10 cellular contexts compared by ENCODE assay signal in the genomic region with DNA sequence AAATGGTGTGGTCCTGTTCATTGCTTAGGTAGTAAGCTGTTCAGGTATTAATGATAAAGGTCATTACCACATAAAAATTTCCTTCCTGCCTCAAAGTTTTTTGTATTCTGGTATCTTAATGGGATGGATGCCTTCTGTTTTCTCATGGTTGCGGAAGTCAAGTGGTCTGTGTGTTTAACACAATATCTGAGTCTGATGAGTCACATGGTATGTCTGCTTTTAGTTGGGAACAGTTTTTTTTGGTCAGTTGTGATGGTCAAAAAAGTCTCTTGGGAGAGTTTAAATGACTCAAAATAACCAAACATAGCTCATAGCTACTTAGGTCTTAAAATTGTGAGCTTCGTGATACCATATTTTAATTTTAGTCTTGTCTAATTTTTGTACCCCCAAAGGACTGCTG. TPM values are rescaled to one million over a fixed set of nuclear protein-coding genes. Genes with fewer than 3 reads are reported as not detected.
DNase-seq lines count a peak whose midpoint lies in the region; ATAC-seq, FAIRE-seq and TF ChIP-seq lines count a peak whose summit lies in the region.
"Had no signal": no experiment of that assay in that cellular context is flagged by ENCODE, and none has a peak within 500 bp of the region (broad histone marks: within the 10 kb centered on the region; RNA-seq: fewer than 3 reads in every experiment).

No MANE protein-coding gene starts in this region.

- H3K4me1 ChIP-seq in H9 (ENCODE audit: insufficient read depth, low read length) (peaks cover 2% of the 10 kb centered on the region; the same call in 1 of the 2 replicates), ascending aorta (peaks cover 0 to 65% of the 10 kb centered on the region in 2 donors), muscle layer of duodenum (ENCODE audit: control insufficient read depth in 1 of 2, insufficient read depth in 2 of 2, low read length in 2 of 2) (peaks cover 11 to 36% of the 10 kb centered on the region in 2 donors)

- no peaks in the 10 kb centered on the region; the same call in 1 of the 2 replicates for H3K79me2 ChIP-seq in H9 (ENCODE audit: insufficient read depth, low read length)

- H3K4me1 Mint-ChIP-seq in H9, result peaks cover 23 to 27% of the 10 kb centered on the region in 2 experiments

- no peak overlapping the region for H2BK5ac ChIP-seq in H9 (ENCODE audit: insufficient read length, low read length)

- H2BK15ac ChIP-seq in H9 (ENCODE audit: low read depth, low read length), result no peak overlapping the region

- DNase-seq in GM06990 (ENCODE audit: extremely low read depth, insufficient read length) (peak; percentile 61), H9 (no peak), ascending aorta (ENCODE audit: low spot score in 2 of 2) (no peak), RCC 7860 (ENCODE audit: low spot score) (no peak)
- DNase-seq: stimulated activated naive CD8-positive, alpha-beta T cell treated with anti-CD3 and anti-CD28 coated beads, Interleukin-15, Interleukin-2, amounts not matched to agents 100 U/mL and 50 U/mL, for 24 hours had no signal

- H3K27ac Mint-ChIP-seq in H9, result peak overlapping the region in 2 of 3 experiments; percentile 17 to 22; a peak in 2 of 7 replicates

- no peaks in the 10 kb centered on the region for H4K20me1 ChIP-seq in H9 (ENCODE audit: control insufficient read depth, insufficient read depth, insufficient read length)

- no peaks in the 10 kb centered on the region for H3K9me3 ChIP-seq in H9 (ENCODE audit: control insufficient read depth, low read depth, low read length)
- no peaks in the 10 kb centered on the region for H3K9me3 ChIP-seq in ascending aorta
- H3K9me3 ChIP-seq in muscle layer of duodenum (ENCODE audit: control insufficient read depth in 1 of 2, low read length in 2 of 2), result no peaks in the 10 kb centered on the region

- H2BK120ac ChIP-seq in H9 (ENCODE audit: low read depth, low read length, poor library complexity, severe bottlenecking), result no peak overlapping the region

- no peak overlapping the region for H3K4me3 Mint-ChIP-seq in H9
- H3K4me3 Mint-ChIP-seq: central memory CD8-positive, alpha-beta T cell had no signal

- no peak overlapping the region for H3K4me2 ChIP-seq in H9 (ENCODE audit: insufficient read depth, insufficient read length, low read length)

- no peak overlapping the region for H2BK20ac ChIP-seq in H9 (ENCODE audit: low read depth, low read length, poor library complexity, severe bottlenecking)

- no peak overlapping the region for H4K91ac ChIP-seq in H9 (ENCODE audit: insufficient read length, low read depth, low read length)

- H3K36me3 Mint-ChIP-seq in H9 (ENCODE audit: insufficient read depth in 1 of 3, low read depth in 3 of 3), result no peaks in the 10 kb centered on the region

- H2AK5ac ChIP-seq in H9 (ENCODE audit: insufficient read length, low read length), result no peak overlapping the region

- no peak overlapping the region for H3K18ac ChIP-seq in H9 (ENCODE audit: insufficient read length, low read depth, low read length)

- no peak overlapping the region for H3K14ac ChIP-seq in H9 (ENCODE audit: insufficient read depth, low read length)

- H3K23ac ChIP-seq in H9 (ENCODE audit: insufficient read length, low read depth, low read length), result no peak overlapping the region

- intact Hi-C loops in ascending aorta (cut with DNase I), result loop anchor here (5.0 kb wide), 1 partner anchor 37 kb away; no protein-coding TSS in a partner anchor

- TF ChIP-seq CTCF in GM06990 (IDR thresholded peaks at IDR 0.05; ENCODE audit: insufficient read depth, low read length, poor library complexity, severe bottlenecking) (no peak), H9 (conservative IDR thresholded peaks at IDR 0.05) (no peak), ascending aorta (IDR thresholded peaks at IDR 0.05) (no peak)

- H3K79me1 ChIP-seq in H9 (ENCODE audit: insufficient read depth, low read depth, low read length, poor library complexity, severe bottlenecking), result no peaks in the 10 kb centered on the region

- H3K27me3 ChIP-seq in GM06990 (replicated peaks; ENCODE audit: control insufficient read depth, insufficient read depth, low read length) (no peaks in the 10 kb centered on the region), H9 (ENCODE audit: insufficient read depth, low read length) (no peaks in the 10 kb centered on the region), ascending aorta (no peaks in the 10 kb centered on the region), muscle layer of duodenum (ENCODE audit: low read depth, low read length) (no peaks in the 10 kb centered on the region)

- no peaks in the 10 kb centered on the region for H3K23me2 ChIP-seq in H9 (ENCODE audit: insufficient read length, low read depth, low read length, poor library complexity, severe bottlenecking)

- H3K9me3 Mint-ChIP-seq in H9, result no peaks in the 10 kb centered on the region
- H3K9me3 Mint-ChIP-seq: central memory CD8-positive, alpha-beta T cell had no signal

- ATAC-seq in GM21737 (IDR thresholded peaks at IDR 0.05; ENCODE audit: unreplicated experiment) (no peak), GM19452 (IDR thresholded peaks at IDR 0.05; ENCODE audit: unreplicated experiment) (no peak), HG03139 (IDR thresholded peaks at IDR 0.05; ENCODE audit: unreplicated experiment) (no peak)
- ATAC-seq: stimulated activated naive CD8-positive, alpha-beta T cell treated with anti-CD3 and anti-CD28 coated beads, Interleukin-15, Interleukin-2, amounts not matched to agents 100 U/mL and 50 U/mL, for 24 hours had no signal

- H3K9ac ChIP-seq in H9 (ENCODE audit: extremely low read depth, insufficient read length, low read length), result no peak overlapping the region

- no peak overlapping the region for H2BK12ac ChIP-seq in H9 (ENCODE audit: insufficient read length, low read depth, low read length)

- H3T11ph ChIP-seq in H9 (ENCODE audit: low read length), result no peak overlapping the region

- H3K4me3 ChIP-seq in GM06990 (replicated peaks; ENCODE audit: low read depth, low read length) (no peak overlapping the region), ascending aorta (peak overlapping the region; percentile 12 to 16), muscle layer of duodenum (ENCODE audit: low read depth in 1 of 2, low read length in 2 of 2) (no peak overlapping the region)

- no peak overlapping the region for H4K8ac ChIP-seq in H9 (replicated peaks; ENCODE audit: insufficient read length, low read depth, low read length)

- H3K4ac ChIP-seq in H9 (ENCODE audit: low read depth, low read length), result no peak overlapping the region

- H3K27me3 Mint-ChIP-seq in H9 (ENCODE audit: low read depth), result no peaks in the 10 kb centered on the region
- H3K27me3 Mint-ChIP-seq: central memory CD8-positive, alpha-beta T cell had no signal

- FAIRE-seq in RCC 7860 (lab: Jason Lieb, UNC), result no peak

- no peak overlapping the region for H2AFZ ChIP-seq in H9 (ENCODE audit: low read length)

- no CpG with 5 or more reads among the region's 2 CpGs for WGBS in H9 (ENCODE audit: extremely low coverage, insufficient read length, low lambda C conversion rate)

- H3K27ac ChIP-seq in H9 (ENCODE audit: insufficient read length, low read depth, low read length), result no peak overlapping the region
- peak overlapping the region; percentile 84 to 90 for H3K27ac ChIP-seq in ascending aorta
- H3K27ac ChIP-seq in muscle layer of duodenum (ENCODE audit: low read length), result peak overlapping the region; percentile 2

- H3K56ac ChIP-seq in H9 (ENCODE audit: insufficient read length, low read depth, low read length), result no peak overlapping the region

- no peak overlapping the region for H4K5ac ChIP-seq in H9 (ENCODE audit: insufficient read length, low read depth, low read length)

- peaks cover 3% of the 10 kb centered on the region for H3K36me3 ChIP-seq in GM06990 (ENCODE audit: control insufficient read depth, insufficient read depth, low read length)
- H3K36me3 ChIP-seq in ascending aorta, result peaks cover 0 to 4% of the 10 kb centered on the region in 2 donors
- H3K36me3 ChIP-seq in muscle layer of duodenum (ENCODE audit: control insufficient read depth in 1 of 2, insufficient read depth in 2 of 2, low read length in 2 of 2), result peaks cover 0 to 12% of the 10 kb centered on the region in 2 donors

RNA-seq across cellular contexts. Expression of gene STK38L, which starts 40.7 kb away (rescaled TPM):
- total RNA-seq in H9 (2021) (44.9 and 47.9 TPM in 2 replicates), ascending aorta (137 TPM)

RNA-seq across cellular contexts. Expression of gene BMAL2, which starts 47.9 kb away (rescaled TPM):
- total RNA-seq in H9 (2021), result 22.7 and 23.1 TPM in 2 replicates
- 5.6 TPM for total RNA-seq in ascending aorta

Comparison
In these comparisons a context has a peak if more than half of its experiments do, and no peak if none do; other contexts are left out.
1. H3K4me3 ChIP-seq: peak in ascending aorta (2 of 2); none in GM06990 (single experiment) and muscle layer of duodenum (0 of 2).